8 cellular contexts compared by ENCODE assay signal in genomic region chr15:74783072-74783807, GRCh38. TPM values are rescaled to one million over a fixed set of nuclear protein-coding genes. Genes with fewer than 3 reads are reported as not detected.
DNase-seq lines count a peak whose midpoint lies in the region; ATAC-seq, FAIRE-seq and TF ChIP-seq lines count a peak whose summit lies in the region.

No MANE protein-coding gene starts in this region.

- SMC1A ChIA-PET in GM12878 (lab: Charles Lee; ENCODE audit: uncharacterized antibody, unreplicated experiment) = interaction anchor here (0.9 to 17.6 kb wide), 6 partner anchors 10 to 167 kb away, joined by 3 to 811 read pairs (median 8); no protein-coding TSS in a partner anchor

- TF ChIP-seq EP300 in GM12878 (IDR thresholded peaks at IDR 0.05; ENCODE audit: borderline replicate concordance in 1 of 2, control insufficient read depth in 1 of 2, low read depth in 2 of 2, low read length in 2 of 2) = no peak

- peak; percentile 1 for ATAC-seq in GM12878
- ATAC-seq in left colon = peak; percentile 11
- no peak for ATAC-seq in HG03175 (IDR thresholded peaks at IDR 0.05; ENCODE audit: unreplicated experiment)

- H3K27ac ChIP-seq in GM12878 (ENCODE audit: control insufficient read depth, insufficient read depth) (peak overlapping the region; percentile 96), testis (peak overlapping the region; percentile 55 to 88)

- H3K9me3 ChIP-seq in GM12878 (replicated peaks; ENCODE audit: control insufficient read depth, insufficient read depth, low read length) (no peaks in the 10 kb centered on the region), testis (no peaks in the 10 kb centered on the region)

- WGBS in GM12878 (ENCODE audit: insufficient coverage, insufficient replicate concordance, low lambda C conversion rate, missing lambda C conversion rate) = 2% methylated on average over 13 of the region's 13 CpGs
- 5 to 20% methylated on average over 8 to 13 of the region's 13 CpGs for WGBS in testis, 2 donors

- CTCF ChIA-PET in GM12878 (lab: Yijun Ruan, JAX) = interaction anchor here (0.6 to 25.9 kb wide), 8 partner anchors 7 to 381 kb away, joined by 3 to 1288 read pairs (median 8); partner anchors contain the start of gene CSK

- H3K4me1 ChIP-seq in GM12878 (ENCODE audit: control insufficient read depth, insufficient read depth, low read length) (peaks cover 53% of the 10 kb centered on the region), testis (peaks cover 51% of the 10 kb centered on the region)

- TF ChIP-seq POLR2A in GM12878 (IDR thresholded peaks at IDR 0.05; ENCODE audit: low read depth, low read length) (peak; percentile 68), testis (IDR thresholded peaks at IDR 0.05) (no peak)

- POLR2A ChIA-PET in GM12878 (lab: Charles Lee) = interaction anchor here (1.8 to 17.5 kb wide), 5 partner anchors 6 to 668 kb away, joined by 3 to 602 read pairs (median 59); partner anchors contain the start of genes CSK, FAM219B and SIN3A

- in situ Hi-C loops in GM12878 (cut with MboI) = loop anchor here (5.0 kb wide), 1 partner anchor 386 kb away; no protein-coding TSS in a partner anchor

- intact Hi-C loops in GM12878 (cut with micrococcal nuclease; ENCODE audit: unreplicated experiment) (no loop called here), left colon (cut with DNase I, micrococcal nuclease) (no loop called here), testis (cut with DNase I; ENCODE audit: low total_unique reads) (loop anchor here (5.0 kb wide), 1 partner anchor 59 kb away; the partner anchor contains the start of gene ULK3)

- RAD21 ChIA-PET in GM12878 (lab: Charles Lee; ENCODE audit: unreplicated experiment) = interaction anchor here (0.8 to 25.2 kb wide), 6 partner anchors 4 to 151 kb away, joined by 3 to 1186 read pairs (median 7); partner anchors contain the start of gene CSK

- peak overlapping the region; percentile 82 for H3K9ac ChIP-seq in GM12878 (ENCODE audit: control insufficient read depth, insufficient read depth, low read length)

- no peak overlapping the region for H2AFZ ChIP-seq in GM12878 (ENCODE audit: control insufficient read depth, low read depth, low read length)

- no peak for FAIRE-seq in GM12878 (lab: Jason Lieb, UNC)

- H3K4me2 ChIP-seq in GM12878 (ENCODE audit: control insufficient read depth, insufficient read depth) = peak overlapping the region; percentile 73

- TF ChIP-seq CTCF in GM12878 (IDR thresholded peaks at IDR 0.05 in 2 of 3, conservative IDR thresholded peaks at IDR 0.05 in 1 of 3; ENCODE audit: control insufficient read depth in 2 of 3, extremely low read depth in 1 of 3, insufficient read depth in 1 of 3, low read depth in 3 of 3, low read length in 3 of 3) (no peak), testis (IDR thresholded peaks at IDR 0.05) (no peak)

- H3K27me3 ChIP-seq in GM12878 (replicated peaks in 1 of 2; ENCODE audit: control insufficient read depth in 2 of 2, insufficient read depth in 2 of 2, low read length in 1 of 2) (no peaks in the 10 kb centered on the region), testis (no peaks in the 10 kb centered on the region)

- DNase-seq in NCI-H146 (lab: John Stamatoyannopoulos, UW) (peak; percentile 23), NCI-H146 treated with DMSO at 0.1 percent for 48 hours (lab: John Stamatoyannopoulos, UW; ENCODE audit: unreplicated experiment) (no peak), NOMO-1 treated with DMSO at 0.1 percent for 48 hours (lab: John Stamatoyannopoulos, UW; ENCODE audit: unreplicated experiment) (peak; percentile 82), GM12878 (ENCODE audit: low read depth, low spot score) (no peak), left colon (peak in 1 of 2 donors; percentile 55), testis (no peak), SK-N-DZ (ENCODE audit: low spot score) (no peak)

- H3K36me3 ChIP-seq in GM12878 (ENCODE audit: control insufficient read depth in 2 of 2, insufficient read depth in 2 of 2, low read length in 1 of 2) = no peaks in the 10 kb centered on the region; a peak in 2 of 4 replicates
- no peaks in the 10 kb centered on the region for H3K36me3 ChIP-seq in testis (ENCODE audit: low read depth, missing control alignments)

- H4K20me1 ChIP-seq in GM12878 (ENCODE audit: control insufficient read depth, insufficient read depth) = no peaks in the 10 kb centered on the region

- no peak for TF ChIP-seq RAD21 in GM12878 (IDR thresholded peaks at IDR 0.05; ENCODE audit: insufficient read depth, low read depth, low read length)

- H3K4me3 ChIP-seq in GM12878 = peak overlapping the region; percentile 94
- H3K4me3 ChIP-seq in testis = peak overlapping the region; percentile 85 to 93

- no TSS peak for BruUV-seq in GM12878 (replicated peaks; lab: Mats Ljungman, UMichigan)

- H3K79me2 ChIP-seq in GM12878 (ENCODE audit: control insufficient read depth, insufficient read depth, low read length) = peaks cover 74% of the 10 kb centered on the region

RNA-seq across cellular contexts. Expression of gene CSK, which starts 1.4 kb away (rescaled TPM):
- 239 and 258 TPM in 2 replicates for total RNA-seq in GM12878 (2013; cell fraction: nucleolus; rRNA removed)
- 70.9 and 77.3 TPM in 2 replicates for total RNA-seq in GM12878 (2014; rRNA removed)
- 68.1 and 70.9 TPM in 2 replicates for total RNA-seq in GM12878 (2014; rRNA removed; fragmentation: Illumina TruSeq; extraction: Trizol)
- 313 and 327 TPM in 2 replicates for total RNA-seq in GM12878 (2021)
- polyA plus RNA-seq in GM12878 (2011; ENCODE audit: low read depth) = 88.8 TPM
- polyA plus RNA-seq in GM12878 (2011; rRNA removed) = 54.2 and 107 TPM in 2 replicates
- 137 and 141 TPM in 2 replicates for polyA plus RNA-seq in GM12878 (2011; cell fraction: cytosol; rRNA removed)
- polyA plus RNA-seq in GM12878 (2011; cell fraction: nucleus; rRNA removed) = 436 and 515 TPM in 2 replicates
- polyA plus RNA-seq in GM12878 (2012) = 170 and 175 TPM in 2 replicates
- 39.6 and 132 TPM in 2 replicates for polyA plus RNA-seq in GM12878 (2014; fragmentation: Illumina TruSeq; extraction: Trizol)
- polyA plus RNA-seq in GM12878 (2014; fragmentation: Nextera tagmentation; extraction: Ambion mirVana) = 10 to 100 TPM in 1 of 2 experiments, 1 to 10 TPM in 1; 3.4 to 11.5 TPM
- polyA plus RNA-seq in GM12878 (2014; rRNA removed) = 134 and 172 TPM in 2 replicates
- 10 to 100 TPM; 53.4 to 74.3 TPM for polyA plus RNA-seq in GM12878 (2016; fragmentation: Nextera tagmentation; extraction: Ambion mirVana)
- polyA minus RNA-seq in GM12878 (2011; rRNA and poly(A)+ RNA removed) = 134 and 177 TPM in 2 replicates
- polyA minus RNA-seq in GM12878 (2011; cell fraction: cytosol; rRNA and poly(A)+ RNA removed) = 98.8 and 103 TPM in 2 replicates
- polyA minus RNA-seq in GM12878 (2011; cell fraction: nucleus; rRNA and poly(A)+ RNA removed) = 80.9 and 166 TPM in 2 replicates
- 10 to 100 TPM; 84.8 to 96.9 TPM for total RNA-seq in left colon
- 10 to 100 TPM; 41.5 to 43.1 TPM for total RNA-seq in testis
- polyA plus RNA-seq in testis (ENCODE audit: insufficient read depth, low read depth, low replicate concordance) = 45.6 TPM
- polyA plus RNA-seq in SK-N-DZ (2014; cell fraction: cytosol; rRNA removed) = 47.3 and 50.9 TPM in 2 replicates
- polyA plus RNA-seq in SK-N-DZ (2014; cell fraction: nucleus; rRNA removed) = 87.5 and 113 TPM in 2 replicates

RNA-seq across cellular contexts. Expression of gene LMAN1L, which starts 29.4 kb away (rescaled TPM):
- 0.47 and 0.61 TPM in 2 replicates for total RNA-seq in GM12878 (2013; cell fraction: nucleolus; rRNA removed)
- total RNA-seq in GM12878 (2014; rRNA removed) = not detected in 2 replicates
- total RNA-seq in GM12878 (2014; rRNA removed; fragmentation: Illumina TruSeq; extraction: Trizol) = not detected in 2 replicates
- not detected in 2 replicates for total RNA-seq in GM12878 (2021)
- polyA plus RNA-seq in GM12878 (2011; ENCODE audit: low read depth) = not detected
- polyA plus RNA-seq in GM12878 (2011; rRNA removed) = not detected in 2 replicates
- polyA plus RNA-seq in GM12878 (2011; cell fraction: cytosol; rRNA removed) = not detected in 2 replicates
- polyA plus RNA-seq in GM12878 (2011; cell fraction: nucleus; rRNA removed) = 0.16 and 0.76 TPM in 2 replicates
- 0.20 and 0.32 TPM in 2 replicates for polyA plus RNA-seq in GM12878 (2012)
- polyA plus RNA-seq in GM12878 (2014; fragmentation: Illumina TruSeq; extraction: Trizol) = not detected in 2 replicates
- not detected for polyA plus RNA-seq in GM12878 (2014; fragmentation: Nextera tagmentation; extraction: Ambion mirVana)
- polyA plus RNA-seq in GM12878 (2014; rRNA removed) = not detected in 2 replicates
- not detected for polyA plus RNA-seq in GM12878 (2016; fragmentation: Nextera tagmentation; extraction: Ambion mirVana)
- polyA minus RNA-seq in GM12878 (2011; rRNA and poly(A)+ RNA removed) = 0.29 TPM in 1 of 2 replicates, not detected in the other
- not detected in 2 replicates for polyA minus RNA-seq in GM12878 (2011; cell fraction: cytosol; rRNA and poly(A)+ RNA removed)
- polyA minus RNA-seq in GM12878 (2011; cell fraction: nucleus; rRNA and poly(A)+ RNA removed) = not detected in 2 replicates
- total RNA-seq in left colon = under 1 TPM in 1 of 2 donors, not detected in 1; 0.40 TPM
- total RNA-seq in testis = 1 to 10 TPM; 4.3 to 4.6 TPM
- polyA plus RNA-seq in testis (ENCODE audit: insufficient read depth, low read depth, low replicate concordance) = 2.2 TPM
- polyA plus RNA-seq in SK-N-DZ (2014; cell fraction: cytosol; rRNA removed) = not detected in 2 replicates
- polyA plus RNA-seq in SK-N-DZ (2014; cell fraction: nucleus; rRNA removed) = 1.2 TPM in 1 of 2 replicates, not detected in the other

RNA-seq across cellular contexts. Expression of gene CYP1A2, which starts 34.6 kb away (rescaled TPM):
- not detected in 2 replicates for total RNA-seq in GM12878 (2013; cell fraction: nucleolus; rRNA removed)
- total RNA-seq in GM12878 (2014; rRNA removed) (not detected in 2 replicates), GM12878 (2014; rRNA removed; fragmentation: Illumina TruSeq; extraction: Trizol) (not detected in 2 replicates), GM12878 (2021) (not detected in 2 replicates), left colon (not detected), testis (under 1 TPM; 0.12 to 0.31 TPM)
- polyA plus RNA-seq in GM12878 (2011; ENCODE audit: low read depth) = not detected
- polyA plus RNA-seq in GM12878 (2011; rRNA removed) (0.03 TPM in 1 of 2 replicates, not detected in the other), GM12878 (2014; fragmentation: Illumina TruSeq; extraction: Trizol) (not detected in 2 replicates), GM12878 (2014; fragmentation: Nextera tagmentation; extraction: Ambion mirVana) (not detected), GM12878 (2014; rRNA removed) (not detected in 2 replicates), GM12878 (2016; fragmentation: Nextera tagmentation; extraction: Ambion mirVana) (under 1 TPM; 0.05 to 0.09 TPM), testis (ENCODE audit: insufficient read depth, low read depth, low replicate concordance) (not detected)
- polyA plus RNA-seq in GM12878 (2011; cell fraction: cytosol; rRNA removed) = not detected in 2 replicates
- polyA plus RNA-seq in GM12878 (2011; cell fraction: nucleus; rRNA removed) = not detected in 2 replicates
- polyA plus RNA-seq in GM12878 (2012) = not detected in 2 replicates
- not detected in 2 replicates for polyA minus RNA-seq in GM12878 (2011; rRNA and poly(A)+ RNA removed)
- polyA minus RNA-seq in GM12878 (2011; cell fraction: cytosol; rRNA and poly(A)+ RNA removed) = not detected in 2 replicates
- polyA minus RNA-seq in GM12878 (2011; cell fraction: nucleus; rRNA and poly(A)+ RNA removed) = not detected in 2 replicates
- not detected in 2 replicates for polyA plus RNA-seq in SK-N-DZ (2014; cell fraction: cytosol; rRNA removed)
- not detected in 2 replicates for polyA plus RNA-seq in SK-N-DZ (2014; cell fraction: nucleus; rRNA removed)

RNA-seq across cellular contexts. Expression of gene CPLX3, which starts 43.2 kb away (rescaled TPM):
- total RNA-seq in GM12878 (2013; cell fraction: nucleolus; rRNA removed) = not detected in 2 replicates
- 0.11 TPM in 1 of 2 replicates, not detected in the other for total RNA-seq in GM12878 (2014; rRNA removed)
- total RNA-seq in GM12878 (2014; rRNA removed; fragmentation: Illumina TruSeq; extraction: Trizol) = not detected in 2 replicates
- not detected in 2 replicates for total RNA-seq in GM12878 (2021)
- not detected for polyA plus RNA-seq in GM12878 (2011; ENCODE audit: low read depth)
- polyA plus RNA-seq in GM12878 (2011; rRNA removed) = not detected in 2 replicates
- polyA plus RNA-seq in GM12878 (2011; cell fraction: cytosol; rRNA removed) = not detected in 2 replicates
- 0.16 and 0.24 TPM in 2 replicates for polyA plus RNA-seq in GM12878 (2011; cell fraction: nucleus; rRNA removed)
- polyA plus RNA-seq in GM12878 (2012) = not detected in 2 replicates
- not detected in 2 replicates for polyA plus RNA-seq in GM12878 (2014; fragmentation: Illumina TruSeq; extraction: Trizol)
- polyA plus RNA-seq in GM12878 (2014; fragmentation: Nextera tagmentation; extraction: Ambion mirVana) = under 1 TPM in 1 of 2 experiments, not detected in 1; 0.02 TPM
- 0.04 TPM in 1 of 2 replicates, not detected in the other for polyA plus RNA-seq in GM12878 (2014; rRNA removed)
- not detected for polyA plus RNA-seq in GM12878 (2016; fragmentation: Nextera tagmentation; extraction: Ambion mirVana)
- not detected in 2 replicates for polyA minus RNA-seq in GM12878 (2011; rRNA and poly(A)+ RNA removed)
- polyA minus RNA-seq in GM12878 (2011; cell fraction: cytosol; rRNA and poly(A)+ RNA removed) = not detected in 2 replicates
- not detected in 2 replicates for polyA minus RNA-seq in GM12878 (2011; cell fraction: nucleus; rRNA and poly(A)+ RNA removed)
- under 1 TPM in 1 of 2 donors, not detected in 1; 0.15 TPM for total RNA-seq in left colon
- 1 to 10 TPM; 3.7 to 5.7 TPM for total RNA-seq in testis
- polyA plus RNA-seq in testis (ENCODE audit: insufficient read depth, low read depth, low replicate concordance) = 3.6 TPM
- 6.2 and 8.3 TPM in 2 replicates for polyA plus RNA-seq in SK-N-DZ (2014; cell fraction: cytosol; rRNA removed)
- polyA plus RNA-seq in SK-N-DZ (2014; cell fraction: nucleus; rRNA removed) = 2.9 and 6.4 TPM in 2 replicates

RNA-seq across cellular contexts. Expression of gene CYP1A1, which starts 57.9 kb away (rescaled TPM):
- total RNA-seq in GM12878 (2013; cell fraction: nucleolus; rRNA removed) = 0.37 and 0.65 TPM in 2 replicates
- 0.28 TPM in 1 of 2 replicates, not detected in the other for total RNA-seq in GM12878 (2014; rRNA removed)
- total RNA-seq in GM12878 (2014; rRNA removed; fragmentation: Illumina TruSeq; extraction: Trizol) = 0.09 TPM in 1 of 2 replicates, not detected in the other
- total RNA-seq in GM12878 (2021) = not detected in 2 replicates
- polyA plus RNA-seq in GM12878 (2011; ENCODE audit: low read depth) = 0.31 TPM
- polyA plus RNA-seq in GM12878 (2011; rRNA removed) = 0.05 and 0.29 TPM in 2 replicates
- polyA plus RNA-seq in GM12878 (2011; cell fraction: cytosol; rRNA removed) = 0.12 and 0.25 TPM in 2 replicates
- 0.19 and 0.30 TPM in 2 replicates for polyA plus RNA-seq in GM12878 (2011; cell fraction: nucleus; rRNA removed)
- polyA plus RNA-seq in GM12878 (2012) = 0.41 and 0.60 TPM in 2 replicates
- 0.04 TPM in 1 of 2 replicates, not detected in the other for polyA plus RNA-seq in GM12878 (2014; fragmentation: Illumina TruSeq; extraction: Trizol)
- not detected for polyA plus RNA-seq in GM12878 (2014; fragmentation: Nextera tagmentation; extraction: Ambion mirVana)
- polyA plus RNA-seq in GM12878 (2014; rRNA removed) = 0.04 and 0.22 TPM in 2 replicates
- under 1 TPM in 1 of 2 experiments, not detected in 1; 0.71 TPM for polyA plus RNA-seq in GM12878 (2016; fragmentation: Nextera tagmentation; extraction: Ambion mirVana)
- 0.41 TPM in 1 of 2 replicates, not detected in the other for polyA minus RNA-seq in GM12878 (2011; rRNA and poly(A)+ RNA removed)
- not detected in 2 replicates for polyA minus RNA-seq in GM12878 (2011; cell fraction: cytosol; rRNA and poly(A)+ RNA removed)
- 0.36 TPM in 1 of 2 replicates, not detected in the other for polyA minus RNA-seq in GM12878 (2011; cell fraction: nucleus; rRNA and poly(A)+ RNA removed)
- total RNA-seq in left colon = under 1 TPM in 1 of 2 donors, not detected in 1; 0.82 TPM
- total RNA-seq in testis = under 1 TPM; 0.19 to 0.31 TPM
- polyA plus RNA-seq in testis (ENCODE audit: insufficient read depth, low read depth, low replicate concordance) = 5.6 TPM
- polyA plus RNA-seq in SK-N-DZ (2014; cell fraction: cytosol; rRNA removed) = 0.79 and 1.0 TPM in 2 replicates
- 0.25 and 2.2 TPM in 2 replicates for polyA plus RNA-seq in SK-N-DZ (2014; cell fraction: nucleus; rRNA removed)

Comparison
In these comparisons a context has a peak if more than half of its experiments do, and no peak if none do; other contexts are left out.
1. DNase-seq: peak in NCI-H146 (single experiment) and NOMO-1 treated with DMSO at 0.1 percent for 48 hours (single experiment); none in NCI-H146 treated with DMSO at 0.1 percent for 48 hours (single experiment), GM12878 (single experiment), testis (single experiment) and SK-N-DZ (single experiment).